Comparison of ENCODE assay signal across 1 cellular context in the genomic region with DNA sequence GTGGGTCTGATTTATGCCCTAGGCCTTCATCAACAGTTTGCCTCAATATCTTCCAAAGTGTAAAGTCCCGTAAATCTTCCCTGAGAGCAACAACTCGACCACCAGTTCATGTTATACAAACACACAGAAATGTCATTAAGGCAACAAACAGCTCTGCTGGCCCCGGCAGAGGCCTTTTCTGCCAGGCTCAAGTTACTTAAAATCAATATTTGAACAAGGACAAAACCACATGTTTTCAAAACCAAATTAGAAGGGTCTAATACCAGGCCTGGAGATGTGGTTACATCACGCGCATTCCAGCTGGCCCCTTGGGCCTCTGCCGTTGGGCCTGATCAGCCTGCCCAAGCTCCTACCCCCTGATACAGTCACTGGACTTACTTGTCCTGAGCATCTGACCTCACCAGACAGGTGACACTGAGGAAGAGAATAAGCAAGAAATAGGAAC.
TF ChIP-seq lines count a peak whose summit lies in the region.

No MANE protein-coding gene starts in this region.

TF ChIP-seq in HepG2, 621 proteins besides CTCF, POLR2A, EP300 and RAD21 (continued from another document and continues in another):
- TF ChIP-seq, protein P1, sequence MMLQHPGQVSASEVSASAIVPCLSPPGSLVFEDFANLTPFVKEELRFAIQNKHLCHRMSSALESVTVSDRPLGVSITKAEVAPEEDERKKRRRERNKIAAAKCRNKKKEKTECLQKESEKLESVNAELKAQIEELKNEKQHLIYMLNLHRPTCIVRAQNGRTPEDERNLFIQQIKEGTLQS (CRISPR knock-in tag; IDR thresholded peaks at IDR 0.05): peak; percentile 86
- TF ChIP-seq, protein P2, sequence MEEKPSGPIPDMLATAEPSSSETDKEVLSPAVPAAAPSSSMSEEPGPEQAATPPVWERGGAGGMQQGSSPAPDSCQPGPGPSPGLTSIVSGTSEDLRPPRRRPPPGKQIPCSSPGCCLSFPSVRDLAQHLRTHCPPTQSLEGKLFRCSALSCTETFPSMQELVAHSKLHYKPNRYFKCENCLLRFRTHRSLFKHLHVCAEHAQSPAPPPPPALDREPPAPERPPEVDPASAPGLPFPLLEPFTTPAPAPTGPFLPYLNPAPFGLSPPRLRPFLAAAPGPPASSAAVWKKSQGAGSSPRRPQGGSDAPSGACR (CRISPR knock-in tag; IDR thresholded peaks at IDR 0.05): peak; percentile 55; the same call in 1 of the 2 replicates
- TF ChIP-seq, protein P3, sequence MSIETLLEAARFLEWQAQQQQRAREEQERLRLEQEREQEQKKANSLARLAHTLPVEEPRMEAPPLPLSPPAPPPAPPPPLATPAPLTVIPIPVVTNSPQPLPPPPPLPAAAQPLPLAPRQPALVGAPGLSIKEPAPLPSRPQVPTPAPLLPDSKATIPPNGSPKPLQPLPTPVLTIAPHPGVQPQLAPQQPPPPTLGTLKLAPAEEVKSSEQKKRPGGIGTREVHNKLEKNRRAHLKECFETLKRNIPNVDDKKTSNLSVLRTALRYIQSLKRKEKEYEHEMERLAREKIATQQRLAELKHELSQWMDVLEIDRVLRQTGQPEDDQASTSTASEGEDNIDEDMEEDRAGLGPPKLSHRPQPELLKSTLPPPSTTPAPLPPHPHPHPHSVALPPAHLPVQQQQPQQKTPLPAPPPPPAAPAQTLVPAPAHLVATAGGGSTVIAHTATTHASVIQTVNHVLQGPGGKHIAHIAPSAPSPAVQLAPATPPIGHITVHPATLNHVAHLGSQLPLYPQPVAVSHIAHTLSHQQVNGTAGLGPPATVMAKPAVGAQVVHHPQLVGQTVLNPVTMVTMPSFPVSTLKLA (IDR thresholded peaks at IDR 0.05): peak; percentile 24; the same call in 1 of the 2 replicates
- TF ChIP-seq, protein P4, sequence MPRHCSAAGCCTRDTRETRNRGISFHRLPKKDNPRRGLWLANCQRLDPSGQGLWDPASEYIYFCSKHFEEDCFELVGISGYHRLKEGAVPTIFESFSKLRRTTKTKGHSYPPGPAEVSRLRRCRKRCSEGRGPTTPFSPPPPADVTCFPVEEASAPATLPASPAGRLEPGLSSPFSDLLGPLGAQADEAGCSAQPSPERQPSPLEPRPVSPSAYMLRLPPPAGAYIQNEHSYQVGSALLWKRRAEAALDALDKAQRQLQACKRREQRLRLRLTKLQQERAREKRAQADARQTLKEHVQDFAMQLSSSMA (CRISPR knock-in tag; IDR thresholded peaks at IDR 0.05): peak; percentile 53; the same call in 1 of the 2 replicates
- TF ChIP-seq, protein P5, sequence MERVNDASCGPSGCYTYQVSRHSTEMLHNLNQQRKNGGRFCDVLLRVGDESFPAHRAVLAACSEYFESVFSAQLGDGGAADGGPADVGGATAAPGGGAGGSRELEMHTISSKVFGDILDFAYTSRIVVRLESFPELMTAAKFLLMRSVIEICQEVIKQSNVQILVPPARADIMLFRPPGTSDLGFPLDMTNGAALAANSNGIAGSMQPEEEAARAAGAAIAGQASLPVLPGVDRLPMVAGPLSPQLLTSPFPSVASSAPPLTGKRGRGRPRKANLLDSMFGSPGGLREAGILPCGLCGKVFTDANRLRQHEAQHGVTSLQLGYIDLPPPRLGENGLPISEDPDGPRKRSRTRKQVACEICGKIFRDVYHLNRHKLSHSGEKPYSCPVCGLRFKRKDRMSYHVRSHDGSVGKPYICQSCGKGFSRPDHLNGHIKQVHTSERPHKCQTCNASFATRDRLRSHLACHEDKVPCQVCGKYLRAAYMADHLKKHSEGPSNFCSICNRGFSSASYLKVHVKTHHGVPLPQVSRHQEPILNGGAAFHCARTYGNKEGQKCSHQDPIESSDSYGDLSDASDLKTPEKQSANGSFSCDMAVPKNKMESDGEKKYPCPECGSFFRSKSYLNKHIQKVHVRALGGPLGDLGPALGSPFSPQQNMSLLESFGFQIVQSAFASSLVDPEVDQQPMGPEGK (CRISPR knock-in tag; IDR thresholded peaks at IDR 0.05): peak; percentile 45
- peak; percentile 92 for TF ChIP-seq CC2D1A (CRISPR knock-in tag; IDR thresholded peaks at IDR 0.05)
- TF ChIP-seq ONECUT2 (CRISPR knock-in tag; IDR thresholded peaks at IDR 0.05): peak; percentile 75
- TF ChIP-seq ZFYVE20 (CRISPR knock-in tag; IDR thresholded peaks at IDR 0.05; ENCODE audit: borderline replicate concordance, low read depth): no peak
- no peak for TF ChIP-seq SMAD9 (CRISPR knock-in tag; IDR thresholded peaks at IDR 0.05)
- TF ChIP-seq, protein P6, sequence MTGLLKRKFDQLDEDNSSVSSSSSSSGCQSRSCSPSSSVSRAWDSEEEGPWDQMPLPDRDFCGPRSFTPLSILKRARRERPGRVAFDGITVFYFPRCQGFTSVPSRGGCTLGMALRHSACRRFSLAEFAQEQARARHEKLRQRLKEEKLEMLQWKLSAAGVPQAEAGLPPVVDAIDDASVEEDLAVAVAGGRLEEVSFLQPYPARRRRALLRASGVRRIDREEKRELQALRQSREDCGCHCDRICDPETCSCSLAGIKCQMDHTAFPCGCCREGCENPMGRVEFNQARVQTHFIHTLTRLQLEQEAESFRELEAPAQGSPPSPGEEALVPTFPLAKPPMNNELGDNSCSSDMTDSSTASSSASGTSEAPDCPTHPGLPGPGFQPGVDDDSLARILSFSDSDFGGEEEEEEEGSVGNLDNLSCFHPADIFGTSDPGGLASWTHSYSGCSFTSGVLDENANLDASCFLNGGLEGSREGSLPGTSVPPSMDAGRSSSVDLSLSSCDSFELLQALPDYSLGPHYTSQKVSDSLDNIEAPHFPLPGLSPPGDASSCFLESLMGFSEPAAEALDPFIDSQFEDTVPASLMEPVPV (CRISPR knock-in tag; IDR thresholded peaks at IDR 0.05): 0 out of 2 replicates have a peak, but pooled peaks have one; percentile 37
- TF ChIP-seq ZNF3 (CRISPR knock-in tag; IDR thresholded peaks at IDR 0.05): peak; percentile 86
- TF ChIP-seq SP5 (CRISPR knock-in tag; IDR thresholded peaks at IDR 0.05; ENCODE audit: borderline replicate concordance, low read depth): no peak
- TF ChIP-seq, protein P7, sequence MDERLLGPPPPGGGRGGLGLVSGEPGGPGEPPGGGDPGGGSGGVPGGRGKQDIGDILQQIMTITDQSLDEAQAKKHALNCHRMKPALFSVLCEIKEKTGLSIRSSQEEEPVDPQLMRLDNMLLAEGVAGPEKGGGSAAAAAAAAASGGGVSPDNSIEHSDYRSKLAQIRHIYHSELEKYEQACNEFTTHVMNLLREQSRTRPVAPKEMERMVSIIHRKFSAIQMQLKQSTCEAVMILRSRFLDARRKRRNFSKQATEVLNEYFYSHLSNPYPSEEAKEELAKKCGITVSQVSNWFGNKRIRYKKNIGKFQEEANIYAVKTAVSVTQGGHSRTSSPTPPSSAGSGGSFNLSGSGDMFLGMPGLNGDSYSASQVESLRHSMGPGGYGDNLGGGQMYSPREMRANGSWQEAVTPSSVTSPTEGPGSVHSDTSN (CRISPR knock-in tag; IDR thresholded peaks at IDR 0.05): peak; percentile 36; the same call in 1 of the 2 replicates
- TF ChIP-seq, protein P8, sequence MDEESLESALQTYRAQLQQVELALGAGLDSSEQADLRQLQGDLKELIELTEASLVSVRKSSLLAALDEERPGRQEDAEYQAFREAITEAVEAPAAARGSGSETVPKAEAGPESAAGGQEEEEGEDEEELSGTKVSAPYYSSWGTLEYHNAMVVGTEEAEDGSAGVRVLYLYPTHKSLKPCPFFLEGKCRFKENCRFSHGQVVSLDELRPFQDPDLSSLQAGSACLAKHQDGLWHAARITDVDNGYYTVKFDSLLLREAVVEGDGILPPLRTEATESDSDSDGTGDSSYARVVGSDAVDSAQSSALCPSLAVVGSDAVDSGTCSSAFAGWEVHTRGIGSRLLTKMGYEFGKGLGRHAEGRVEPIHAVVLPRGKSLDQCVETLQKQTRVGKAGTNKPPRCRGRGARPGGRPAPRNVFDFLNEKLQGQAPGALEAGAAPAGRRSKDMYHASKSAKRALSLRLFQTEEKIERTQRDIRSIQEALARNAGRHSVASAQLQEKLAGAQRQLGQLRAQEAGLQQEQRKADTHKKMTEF (CRISPR knock-in tag; IDR thresholded peaks at IDR 0.05): peak; percentile 98
- 0 out of 2 replicates have a peak, but pooled peaks have one; percentile 54 for TF ChIP-seq ZNF335 (CRISPR knock-in tag; IDR thresholded peaks at IDR 0.05)
- TF ChIP-seq, protein P9, sequence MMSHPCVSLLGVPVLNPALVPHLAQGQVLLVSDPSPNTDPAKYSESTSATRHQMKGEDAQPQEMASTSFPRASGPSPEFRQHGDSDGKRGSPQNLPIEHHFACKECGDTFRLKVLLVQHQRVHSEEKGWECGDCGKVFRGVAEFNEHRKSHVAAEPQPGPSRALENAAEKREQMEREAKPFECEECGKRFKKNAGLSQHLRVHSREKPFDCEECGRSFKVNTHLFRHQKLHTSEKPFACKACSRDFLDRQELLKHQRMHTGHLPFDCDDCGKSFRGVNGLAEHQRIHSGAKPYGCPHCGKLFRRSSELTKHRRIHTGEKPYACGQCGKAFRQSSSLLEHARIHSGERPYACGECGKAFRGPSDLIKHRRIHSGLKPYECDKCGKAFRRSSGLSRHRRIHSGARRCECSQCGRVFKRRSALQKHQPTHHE (CRISPR knock-in tag; IDR thresholded peaks at IDR 0.05; ENCODE audit: borderline replicate concordance): peak; percentile 21; the same call in 1 of the 2 replicates
- peak; percentile 88 for TF ChIP-seq ZNF614 (CRISPR knock-in tag; IDR thresholded peaks at IDR 0.05; ENCODE audit: borderline replicate concordance)
- TF ChIP-seq SYNCRIP (IDR thresholded peaks at IDR 0.05; ENCODE audit: insufficient read depth, low read depth, low read length): no peak
- TF ChIP-seq, protein P10, sequence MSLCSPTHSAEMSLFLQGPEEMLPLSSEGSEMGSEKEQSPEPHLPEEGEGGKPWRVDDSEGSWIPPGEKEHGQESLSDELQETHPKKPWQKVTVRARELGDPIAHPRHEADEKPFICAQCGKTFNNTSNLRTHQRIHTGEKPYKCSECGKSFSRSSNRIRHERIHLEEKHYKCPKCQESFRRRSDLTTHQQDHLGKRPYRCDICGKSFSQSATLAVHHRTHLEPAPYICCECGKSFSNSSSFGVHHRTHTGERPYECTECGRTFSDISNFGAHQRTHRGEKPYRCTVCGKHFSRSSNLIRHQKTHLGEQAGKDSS (CRISPR knock-in tag; IDR thresholded peaks at IDR 0.05; ENCODE audit: borderline replicate concordance, low read depth): 0 out of 2 replicates have a peak, but pooled peaks have one; percentile 22
- peak; percentile 35; the same call in 1 of the 2 replicates for TF ChIP-seq KDM3A (CRISPR knock-in tag; IDR thresholded peaks at IDR 0.05; ENCODE audit: low read depth)
- peak; percentile 41; the same call in 1 of the 2 replicates for TF ChIP-seq PHF8 (CRISPR knock-in tag; IDR thresholded peaks at IDR 0.05)
- peak; percentile 25; the same call in 1 of the 3 replicates for TF ChIP-seq MXI1 (IDR thresholded peaks at IDR 0.05; ENCODE audit: borderline replicate concordance, low read depth, low read length)
- peak; percentile 83 for TF ChIP-seq CEBPG (CRISPR knock-in tag; IDR thresholded peaks at IDR 0.05)
- TF ChIP-seq PAWR (CRISPR knock-in tag; IDR thresholded peaks at IDR 0.05; ENCODE audit: borderline replicate concordance): no peak
- TF ChIP-seq NCOR1 (IDR thresholded peaks at IDR 0.05; ENCODE audit: borderline replicate concordance, low read length): peak; percentile 93
- TF ChIP-seq, protein P11, sequence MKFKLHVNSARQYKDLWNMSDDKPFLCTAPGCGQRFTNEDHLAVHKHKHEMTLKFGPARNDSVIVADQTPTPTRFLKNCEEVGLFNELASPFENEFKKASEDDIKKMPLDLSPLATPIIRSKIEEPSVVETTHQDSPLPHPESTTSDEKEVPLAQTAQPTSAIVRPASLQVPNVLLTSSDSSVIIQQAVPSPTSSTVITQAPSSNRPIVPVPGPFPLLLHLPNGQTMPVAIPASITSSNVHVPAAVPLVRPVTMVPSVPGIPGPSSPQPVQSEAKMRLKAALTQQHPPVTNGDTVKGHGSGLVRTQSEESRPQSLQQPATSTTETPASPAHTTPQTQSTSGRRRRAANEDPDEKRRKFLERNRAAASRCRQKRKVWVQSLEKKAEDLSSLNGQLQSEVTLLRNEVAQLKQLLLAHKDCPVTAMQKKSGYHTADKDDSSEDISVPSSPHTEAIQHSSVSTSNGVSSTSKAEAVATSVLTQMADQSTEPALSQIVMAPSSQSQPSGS (CRISPR knock-in tag; IDR thresholded peaks at IDR 0.05): peak; percentile 89
- TF ChIP-seq TOPORS (CRISPR knock-in tag; IDR thresholded peaks at IDR 0.05): peak; percentile 92
- TF ChIP-seq, protein P12, sequence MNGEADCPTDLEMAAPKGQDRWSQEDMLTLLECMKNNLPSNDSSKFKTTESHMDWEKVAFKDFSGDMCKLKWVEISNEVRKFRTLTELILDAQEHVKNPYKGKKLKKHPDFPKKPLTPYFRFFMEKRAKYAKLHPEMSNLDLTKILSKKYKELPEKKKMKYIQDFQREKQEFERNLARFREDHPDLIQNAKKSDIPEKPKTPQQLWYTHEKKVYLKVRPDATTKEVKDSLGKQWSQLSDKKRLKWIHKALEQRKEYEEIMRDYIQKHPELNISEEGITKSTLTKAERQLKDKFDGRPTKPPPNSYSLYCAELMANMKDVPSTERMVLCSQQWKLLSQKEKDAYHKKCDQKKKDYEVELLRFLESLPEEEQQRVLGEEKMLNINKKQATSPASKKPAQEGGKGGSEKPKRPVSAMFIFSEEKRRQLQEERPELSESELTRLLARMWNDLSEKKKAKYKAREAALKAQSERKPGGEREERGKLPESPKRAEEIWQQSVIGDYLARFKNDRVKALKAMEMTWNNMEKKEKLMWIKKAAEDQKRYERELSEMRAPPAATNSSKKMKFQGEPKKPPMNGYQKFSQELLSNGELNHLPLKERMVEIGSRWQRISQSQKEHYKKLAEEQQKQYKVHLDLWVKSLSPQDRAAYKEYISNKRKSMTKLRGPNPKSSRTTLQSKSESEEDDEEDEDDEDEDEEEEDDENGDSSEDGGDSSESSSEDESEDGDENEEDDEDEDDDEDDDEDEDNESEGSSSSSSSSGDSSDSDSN (CRISPR knock-in tag; IDR thresholded peaks at IDR 0.05): 0 out of 2 replicates have a peak, but pooled peaks have one; percentile 20
- TF ChIP-seq SP4 (CRISPR knock-in tag; IDR thresholded peaks at IDR 0.05): 0 out of 2 replicates have a peak, but pooled peaks have one; percentile 40
- TF ChIP-seq, protein P13, sequence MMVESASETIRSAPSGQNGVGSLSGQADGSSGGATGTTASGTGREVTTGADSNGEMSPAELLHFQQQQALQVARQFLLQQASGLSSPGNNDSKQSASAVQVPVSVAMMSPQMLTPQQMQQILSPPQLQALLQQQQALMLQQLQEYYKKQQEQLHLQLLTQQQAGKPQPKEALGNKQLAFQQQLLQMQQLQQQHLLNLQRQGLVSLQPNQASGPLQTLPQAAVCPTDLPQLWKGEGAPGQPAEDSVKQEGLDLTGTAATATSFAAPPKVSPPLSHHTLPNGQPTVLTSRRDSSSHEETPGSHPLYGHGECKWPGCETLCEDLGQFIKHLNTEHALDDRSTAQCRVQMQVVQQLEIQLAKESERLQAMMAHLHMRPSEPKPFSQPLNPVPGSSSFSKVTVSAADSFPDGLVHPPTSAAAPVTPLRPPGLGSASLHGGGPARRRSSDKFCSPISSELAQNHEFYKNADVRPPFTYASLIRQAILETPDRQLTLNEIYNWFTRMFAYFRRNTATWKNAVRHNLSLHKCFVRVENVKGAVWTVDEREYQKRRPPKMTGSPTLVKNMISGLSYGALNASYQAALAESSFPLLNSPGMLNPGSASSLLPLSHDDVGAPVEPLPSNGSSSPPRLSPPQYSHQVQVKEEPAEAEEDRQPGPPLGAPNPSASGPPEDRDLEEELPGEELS (CRISPR knock-in tag; IDR thresholded peaks at IDR 0.05): peak; percentile 98
- TF ChIP-seq ZNF672 (CRISPR knock-in tag; IDR thresholded peaks at IDR 0.05): no peak
- TF ChIP-seq IRF2 (CRISPR knock-in tag; IDR thresholded peaks at IDR 0.05): peak; percentile 57; the same call in 1 of the 2 replicates
- no peak for TF ChIP-seq RFX3 (CRISPR knock-in tag; IDR thresholded peaks at IDR 0.05)
- TF ChIP-seq ZNF441 (CRISPR knock-in tag; IDR thresholded peaks at IDR 0.05; ENCODE audit: borderline replicate concordance): peak; percentile 66; the same call in 1 of the 2 replicates
- peak; percentile 49; the same call in 1 of the 2 replicates for TF ChIP-seq CEBPB (IDR thresholded peaks at IDR 0.05; ENCODE audit: borderline replicate concordance, low read depth, low read length)
